Comparison of ENCODE assay signal across 8 cellular contexts in genomic region chrX:134548844-134549205, GRCh38.
DNase-seq lines count a peak whose midpoint lies in the region; ATAC-seq and TF ChIP-seq lines count a peak whose summit lies in the region.

No MANE protein-coding gene starts in this region.

- peak overlapping the region; percentile 79 for H3K4me2 ChIP-seq in DND-41 (ENCODE audit: insufficient read depth, low read length)
- peak overlapping the region; percentile 80 for H3K4me2 ChIP-seq in OCI-LY3 (ENCODE audit: low read length)

- H3K4me1 Mint-ChIP-seq in progenitor cell of endocrine pancreas (ENCODE audit: low read depth) = peaks cover 22% of the 10 kb centered on the region

- TF ChIP-seq CTCF in DND-41 (IDR thresholded peaks at IDR 0.05; ENCODE audit: borderline replicate concordance, extremely low read depth, low read length, poor library complexity, severe bottlenecking) = no peak
- TF ChIP-seq CTCF in OCI-LY3 (IDR thresholded peaks at IDR 0.05; ENCODE audit: low read depth, low read length) = no peak
- no peak for TF ChIP-seq CTCF in epithelial cell of esophagus (IDR thresholded peaks at IDR 0.05; ENCODE audit: insufficient read depth, low read depth, low read length, missing control alignments)
- TF ChIP-seq CTCF in progenitor cell of endocrine pancreas (IDR thresholded peaks at IDR 0.05; ENCODE audit: unreplicated experiment) = no peak

- peak overlapping the region; percentile 92 for H3K27ac Mint-ChIP-seq in progenitor cell of endocrine pancreas

- peaks cover 28% of the 10 kb centered on the region for H3K79me2 ChIP-seq in DND-41 (ENCODE audit: insufficient read depth, low read length)
- H3K79me2 ChIP-seq in OCI-LY3 (ENCODE audit: low read length) = no peaks in the 10 kb centered on the region

- H3K27me3 ChIP-seq in DND-41 (ENCODE audit: insufficient read depth, low read length, poor library complexity) = no peaks in the 10 kb centered on the region
- H3K27me3 ChIP-seq in OCI-LY3 (ENCODE audit: low read depth, low read length) = peaks cover 5% of the 10 kb centered on the region

- peak overlapping the region; percentile 87 for H3K4me3 Mint-ChIP-seq in progenitor cell of endocrine pancreas (ENCODE audit: low read depth)

- peaks cover 4% of the 10 kb centered on the region for H3K36me3 Mint-ChIP-seq in progenitor cell of endocrine pancreas (ENCODE audit: insufficient read depth)

- H3K9me3 Mint-ChIP-seq in progenitor cell of endocrine pancreas (ENCODE audit: low read depth) = peaks cover 11% of the 10 kb centered on the region

- peaks cover 14% of the 10 kb centered on the region for H3K27me3 Mint-ChIP-seq in progenitor cell of endocrine pancreas

- H4K20me1 ChIP-seq in DND-41 (ENCODE audit: insufficient read depth, low read length) = no peaks in the 10 kb centered on the region
- no peaks in the 10 kb centered on the region for H4K20me1 ChIP-seq in OCI-LY3 (ENCODE audit: insufficient read depth, low read length)

- peak overlapping the region; percentile 84 for H2AFZ ChIP-seq in DND-41 (ENCODE audit: low read depth, low read length)
- H2AFZ ChIP-seq in OCI-LY3 (ENCODE audit: low read depth, low read length) = peak overlapping the region; percentile 47; the same call in 1 of the 2 replicates

- H3K4me1 ChIP-seq in DND-41 (ENCODE audit: insufficient read depth, low read length) = peaks cover 43% of the 10 kb centered on the region
- peaks cover 15% of the 10 kb centered on the region; the same call in 1 of the 2 replicates for H3K4me1 ChIP-seq in OCI-LY3 (ENCODE audit: low read length)

- no peak for DNase-seq in DND-41
- DNase-seq in epithelial cell of esophagus (ENCODE audit: low read depth) = no peak
- no peak for DNase-seq in progenitor cell of endocrine pancreas (ENCODE audit: low spot score, unreplicated experiment)
- DNase-seq in DMS114 treated with DMSO at 0.1 percent for 48 hours (lab: John Stamatoyannopoulos, UW; ENCODE audit: unreplicated experiment) = no peak
- no peak for DNase-seq in NCI-H2171 (lab: John Stamatoyannopoulos, UW)
- no peak for DNase-seq in midbrain (lab: John Stamatoyannopoulos, UW)

- H3K4me3 ChIP-seq in DND-41 (ENCODE audit: low read depth in 1 of 2, low read length in 2 of 2) (peak overlapping the region; percentile 49 to 88; a peak in 3 of 4 replicates), OCI-LY3 (ENCODE audit: low read length) (peak overlapping the region; percentile 81), epithelial cell of esophagus (ENCODE audit: low read length) (peak overlapping the region; percentile 57)

- H3K27ac ChIP-seq in DND-41 (ENCODE audit: low read length) (peak overlapping the region; percentile 92), OCI-LY3 (ENCODE audit: low read length) (peak overlapping the region; percentile 71)

- H3K9ac ChIP-seq in DND-41 (ENCODE audit: low read depth, low read length) (peak overlapping the region; percentile 95), OCI-LY3 (ENCODE audit: low read length) (peak overlapping the region; percentile 75)

- H3K9me3 ChIP-seq in DND-41 (ENCODE audit: insufficient read depth, low read length, severe bottlenecking) (no peaks in the 10 kb centered on the region), OCI-LY3 (ENCODE audit: insufficient read depth, low read length) (no peaks in the 10 kb centered on the region)

- ATAC-seq in DND-41 (ENCODE audit: insufficient read depth, low read depth) (no peak), HG03025 (IDR thresholded peaks at IDR 0.05; ENCODE audit: low FRiP score, unreplicated experiment) (no peak)

- H3K36me3 ChIP-seq in DND-41 (ENCODE audit: insufficient read depth, low read length) (peaks cover 23% of the 10 kb centered on the region), OCI-LY3 (replicated peaks; ENCODE audit: low read depth, low read length) (no peaks in the 10 kb centered on the region)
